In genomic region chrX:56000729-56001128, GRCh38 we compare ENCODE assay signal across 17 cellular contexts.
"Had no signal": no experiment of that assay in that cellular context is flagged by ENCODE, and none has a peak within 500 bp of the region (broad histone marks: within the 10 kb centered on the region; RNA-seq: fewer than 3 reads in every experiment).

No MANE protein-coding gene starts in this region.

- H2AFZ ChIP-seq: PC-9 had no signal

- H3K27me3 ChIP-seq: MG63, Peyer's patch, SJCRH30 had no signal

- H3K9me3 ChIP-seq: MG63, Peyer's patch, SJCRH30 had no signal

- H3K4me2 ChIP-seq: PC-9 had no signal

- DNase-seq: KBM-7, MG63, NCI-H1092 treated with DMSO at 0.1 percent for 48 hours, NCI-H1436, NCI-H187, NCI-H2029, NCI-H2081 treated with DMSO at 0.1 percent for 48 hours, NCI-H2171, NCI-H524, NCI-H526 treated with DMSO at 0.1 percent for 48 hours, NCI-H748 treated with DMSO at 0.1 percent for 48 hours, OCI-M1, PC-9, Peyer's patch, SHP77 treated with DMSO at 0.1 percent for 48 hours, SJCRH30, T-helper 1 cell had no signal

- H3K36me3 ChIP-seq: MG63, Peyer's patch, SJCRH30 had no signal

- H3K4me3 ChIP-seq: MG63, PC-9, Peyer's patch, SJCRH30 had no signal

- H3K4me1 ChIP-seq: Peyer's patch, SJCRH30 had no signal

- H3K27ac ChIP-seq: PC-9, Peyer's patch, SJCRH30 had no signal
